Comparison of ENCODE assay signal across 20 cellular contexts in the genomic region with DNA sequence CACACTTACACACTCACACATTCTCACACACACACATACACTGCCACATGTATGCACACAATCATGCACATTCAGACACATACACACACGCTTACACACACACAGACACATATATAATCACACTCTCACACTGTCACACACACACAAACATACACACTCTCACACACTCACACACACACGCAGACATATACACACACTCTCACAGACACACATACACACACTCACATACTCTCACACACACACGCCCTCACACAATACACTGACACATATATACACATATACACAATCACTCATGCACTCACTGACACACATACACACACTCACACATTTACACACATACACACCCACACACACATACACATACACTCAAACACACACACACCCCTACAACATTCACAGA.
"Had no signal": no experiment of that assay in that cellular context is flagged by ENCODE, and none has a peak within 500 bp of the region (broad histone marks: within the 10 kb centered on the region; RNA-seq: fewer than 3 reads in every experiment).

No MANE protein-coding gene starts in this region.

- H2AFZ ChIP-seq: parathyroid adenoma had no signal

- H3K79me2 ChIP-seq: parathyroid adenoma had no signal

- H3K27ac ChIP-seq: parathyroid adenoma, right lobe of liver, testis, tibial artery, upper lobe of left lung, uterus had no signal

- H3K36me3 ChIP-seq: right lobe of liver, tibial artery, upper lobe of left lung, uterus had no signal

- FAIRE-seq: endometrium, frontal cortex, keratinocyte, small intestine had no signal

- ATAC-seq: effector memory CD8-positive, alpha-beta T cell; left ventricle myocardium superior; stimulated activated naive CD8-positive, alpha-beta T cell treated with anti-CD3 and anti-CD28 coated beads, Interleukin-15, Interleukin-2, amounts not matched to agents 100 U/mL and 50 U/mL, for 24 hours had no signal

- H3K9me3 ChIP-seq: right lobe of liver, testis, tibial artery, upper lobe of left lung, uterus had no signal

- H3K27me3 ChIP-seq: right lobe of liver, testis, tibial artery, upper lobe of left lung, uterus had no signal

- H3K9ac ChIP-seq: parathyroid adenoma had no signal

- H3K4me3 ChIP-seq: lung, right lobe of liver, testis, tibial artery, upper lobe of left lung, uterus had no signal

- DNase-seq: cortex of kidney; effector memory CD8-positive, alpha-beta T cell; left ventricle myocardium superior; right lobe of liver; small intestine; stimulated activated CD4-positive, alpha-beta T cell treated with anti-CD3 and anti-CD28 coated beads, Interleukin-12 subunit alpha, Interleukin-12 subunit beta, amount 100 ng/mL, for 4 hours; stimulated activated CD4-positive, alpha-beta T cell treated with anti-CD3 and anti-CD28 coated beads, Interleukin-1b, Interleukin-23, amount 100 ng/mL, for 48 hours; stimulated activated CD4-positive, alpha-beta T cell treated with anti-CD3 and anti-CD28 coated beads, Interleukin-4, amount 100 ng/mL, for 1 hour; stimulated activated CD8-positive, alpha-beta memory T cell treated with anti-CD3 and anti-CD28 coated beads, Interleukin-4, amount 100 ng/mL, for 48 hours; stimulated activated naive CD8-positive, alpha-beta T cell treated with anti-CD3 and anti-CD28 coated beads, Interleukin-15, Interleukin-2, amounts not matched to agents 100 U/mL and 50 U/mL, for 24 hours; substantia nigra; testis; tibial artery; upper lobe of left lung; uterus had no signal

- H3K4me1 ChIP-seq: parathyroid adenoma, right lobe of liver, testis, tibial artery, upper lobe of left lung, uterus had no signal
